Comparison of ENCODE assay signal across 9 cellular contexts in the genomic region with DNA sequence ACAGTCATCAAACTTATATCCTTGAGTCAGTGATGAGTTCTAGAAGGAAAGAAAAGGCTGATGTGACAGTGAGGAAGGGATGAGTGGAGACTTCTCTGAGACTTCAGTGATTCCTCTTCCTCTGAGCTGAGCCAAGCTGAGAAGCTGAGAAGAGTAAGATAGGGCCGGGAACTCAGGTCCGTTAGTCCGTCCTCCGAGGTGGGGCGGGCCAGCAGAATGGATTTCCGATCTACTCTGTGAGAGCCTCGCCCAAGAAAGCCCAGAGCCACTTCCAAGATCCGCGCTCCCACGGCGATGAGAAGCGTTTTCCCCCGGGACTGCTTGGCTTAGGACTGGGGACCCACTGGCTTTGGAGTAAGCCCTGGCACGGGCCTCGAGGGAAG. TPM values are rescaled to one million over a fixed set of nuclear protein-coding genes. Genes with fewer than 3 reads are reported as not detected.
DNase-seq lines count a peak whose midpoint lies in the region; ATAC-seq and TF ChIP-seq lines count a peak whose summit lies in the region.
"Not testable (repeated sequence)": the region's sequence is repeated elsewhere in the genome, so short reads cannot be mapped to it uniquely, and the experiment has no call there.
"Had no signal": no experiment of that assay in that cellular context is flagged by ENCODE, and none has a peak within 500 bp of the region (broad histone marks: within the 10 kb centered on the region; RNA-seq: fewer than 3 reads in every experiment).

No MANE protein-coding gene starts in this region.

- H3K9me3 Mint-ChIP-seq in CD4-positive, alpha-beta memory T cell; activated naive CD8-positive, alpha-beta T cell (ENCODE audit: low read depth); stimulated activated naive B cell treated with anti-CD40 and anti-IgM and Interleukin-4, amounts not matched to agents 10 μg/mL and 1 μg/mL and 100 μg/mL, for 72 hours: not testable (repeated sequence)

- H3K27me3 ChIP-seq in CD4-positive, alpha-beta memory T cell (ENCODE audit: insufficient read depth, low read length); NT2/D1 (ENCODE audit: insufficient read depth, insufficient read length); fibroblast of lung (ENCODE audit: control insufficient read depth, insufficient read depth, low read length): not testable (repeated sequence)

- intact Hi-C loops in CD4-positive, alpha-beta memory T cell (cut with micrococcal nuclease): not testable (repeated sequence)

- POLR2A ChIA-PET in CD4-positive, alpha-beta memory T cell (lab: Charles Lee; ENCODE audit: partially characterized antibody): not testable (repeated sequence)

- CTCF ChIA-PET in CD4-positive, alpha-beta memory T cell (lab: Charles Lee; ENCODE audit: partially characterized antibody): not testable (repeated sequence)

- peak overlapping the region; percentile 35 for H3K4me2 ChIP-seq in fibroblast of lung (ENCODE audit: extremely low read depth, insufficient read depth, low read length)

- not testable (repeated sequence) for H3K36me3 ChIP-seq in CD4-positive, alpha-beta memory T cell (ENCODE audit: insufficient read depth, low read length); NT2/D1 (ENCODE audit: insufficient read depth, insufficient read length, low read length); fibroblast of lung (ENCODE audit: control insufficient read depth, insufficient read depth, low read length)
- peaks cover 11% of the 10 kb centered on the region for H3K36me3 ChIP-seq in mesodermal cell (ENCODE audit: control insufficient read depth, insufficient read depth, low read length)

- peak overlapping the region; percentile 86 to 91 (median 89) for H3K4me3 Mint-ChIP-seq in CD4-positive, alpha-beta memory T cell
- peak overlapping the region; percentile 91 for H3K4me3 Mint-ChIP-seq in activated naive CD8-positive, alpha-beta T cell
- H3K4me3 Mint-ChIP-seq in stimulated activated naive B cell treated with anti-CD40 and anti-IgM and Interleukin-4, amounts not matched to agents 10 μg/mL and 1 μg/mL and 100 μg/mL, for 72 hours: peak overlapping the region; percentile 88 to 97

- not testable (repeated sequence) for H2AFZ ChIP-seq in fibroblast of lung (ENCODE audit: low read length)

- ATAC-seq in GM19467 (IDR thresholded peaks at IDR 0.05; ENCODE audit: unreplicated experiment): peak; percentile 15
- ATAC-seq in HG02973 (IDR thresholded peaks at IDR 0.05; ENCODE audit: unreplicated experiment): peak; percentile 24
- ATAC-seq in stimulated activated naive B cell treated with anti-CD40 and anti-IgM and Interleukin-4, amounts not matched to agents 10 μg/mL and 1 μg/mL and 100 μg/mL, for 72 hours (replicated peaks): peak; percentile 11 to 14

- peaks cover 12% of the 10 kb centered on the region for H3K4me1 ChIP-seq in CD4-positive, alpha-beta memory T cell (ENCODE audit: insufficient read depth, low read length)
- not testable (repeated sequence) for H3K4me1 ChIP-seq in NT2/D1 (ENCODE audit: insufficient read depth, insufficient read length); fibroblast of lung (ENCODE audit: control insufficient read depth, extremely low read depth, insufficient read depth, low read length); mesodermal cell (ENCODE audit: control insufficient read depth, insufficient read depth, low read length, poor library complexity, severe bottlenecking)

- H3K27ac ChIP-seq in CD4-positive, alpha-beta memory T cell (ENCODE audit: low read depth, low read length): peak overlapping the region; percentile 65
- H3K27ac ChIP-seq in fibroblast of lung (ENCODE audit: insufficient read depth, low read length) (peak overlapping the region; percentile 20), mesodermal cell (ENCODE audit: low read depth, low read length, severe bottlenecking) (peak overlapping the region; percentile 62)

- WGBS in mesodermal cell (ENCODE audit: insufficient coverage in 2 of 2), 2 experiments: no CpG with 5 or more reads among the region's 15 CpGs

- not testable (repeated sequence) for H3K9ac ChIP-seq in NT2/D1 (ENCODE audit: insufficient read length, low read depth)
- H3K9ac ChIP-seq in fibroblast of lung (ENCODE audit: insufficient read depth, low read length): peak overlapping the region; percentile 30

- H3K4me3 ChIP-seq in CD4-positive, alpha-beta memory T cell (ENCODE audit: low read length in 2 of 2): peak overlapping the region in 1 of 2 donors; percentile 69
- H3K4me3 ChIP-seq in NT2/D1 (ENCODE audit: insufficient read length, low read depth) (peak overlapping the region; percentile 26), fibroblast of lung (replicated peaks in 1 of 4; ENCODE audit: control extremely low read depth in 1 of 4, insufficient read depth in 1 of 4, low read depth in 3 of 4, low read length in 4 of 4) (peak overlapping the region in 3 of 4 experiments; percentile 17 to 72 (median 51)), mesodermal cell (ENCODE audit: extremely low read depth, insufficient read depth, low read length, poor library complexity, severe bottlenecking) (peak overlapping the region; percentile 63)

- H3K4me1 Mint-ChIP-seq in CD4-positive, alpha-beta memory T cell: peaks cover 15 to 29% (median 22%) of the 10 kb centered on the region in 4 donors
- peaks cover 21% of the 10 kb centered on the region for H3K4me1 Mint-ChIP-seq in activated naive CD8-positive, alpha-beta T cell (ENCODE audit: low read depth)
- peaks cover 18 to 28% of the 10 kb centered on the region in 2 donors for H3K4me1 Mint-ChIP-seq in stimulated activated naive B cell treated with anti-CD40 and anti-IgM and Interleukin-4, amounts not matched to agents 10 μg/mL and 1 μg/mL and 100 μg/mL, for 72 hours

- not testable (repeated sequence) for H3K9me3 ChIP-seq in CD4-positive, alpha-beta memory T cell (ENCODE audit: control insufficient read depth in 1 of 2, low read length in 2 of 2); NT2/D1 (ENCODE audit: insufficient read depth, low read length); fibroblast of lung (ENCODE audit: control insufficient read depth, insufficient read depth, low read depth, low read length); mesodermal cell (ENCODE audit: control insufficient read depth, low read length)

- H3K27ac Mint-ChIP-seq in CD4-positive, alpha-beta memory T cell: peak overlapping the region; percentile 80 to 92 (median 89)
- not testable (repeated sequence) for H3K27ac Mint-ChIP-seq in activated naive CD8-positive, alpha-beta T cell
- H3K27ac Mint-ChIP-seq in stimulated activated naive B cell treated with anti-CD40 and anti-IgM and Interleukin-4, amounts not matched to agents 10 μg/mL and 1 μg/mL and 100 μg/mL, for 72 hours: peak overlapping the region; percentile 87

- not testable (repeated sequence) for TF ChIP-seq CTCF in fibroblast of lung (conservative IDR thresholded peaks at IDR 0.05 in 1 of 2, IDR thresholded peaks at IDR 0.05 in 1 of 2; ENCODE audit: low read depth in 1 of 2, low read length in 2 of 2)

- H4K20me1 ChIP-seq in fibroblast of lung (ENCODE audit: control insufficient read depth, extremely low read depth, insufficient read depth, low read length): not testable (repeated sequence)

- H3K27me3 Mint-ChIP-seq in CD4-positive, alpha-beta memory T cell; activated naive CD8-positive, alpha-beta T cell; stimulated activated naive B cell treated with anti-CD40 and anti-IgM and Interleukin-4, amounts not matched to agents 10 μg/mL and 1 μg/mL and 100 μg/mL, for 72 hours: not testable (repeated sequence)

- H3K79me2 ChIP-seq in fibroblast of lung (ENCODE audit: control insufficient read depth, insufficient read depth, low read length): not testable (repeated sequence)

- peaks cover 8 to 11% of the 10 kb centered on the region in 2 donors for H3K36me3 Mint-ChIP-seq in CD4-positive, alpha-beta memory T cell
- not testable (repeated sequence) for H3K36me3 Mint-ChIP-seq in activated naive CD8-positive, alpha-beta T cell
- H3K36me3 Mint-ChIP-seq in stimulated activated naive B cell treated with anti-CD40 and anti-IgM and Interleukin-4, amounts not matched to agents 10 μg/mL and 1 μg/mL and 100 μg/mL, for 72 hours: peaks cover 5 to 12% of the 10 kb centered on the region in 2 donors

- DNase-seq in CD4-positive, alpha-beta memory T cell; NT2/D1 (ENCODE audit: low read depth, low spot score); fibroblast of lung (ENCODE audit: low read depth in 2 of 2); stimulated activated naive B cell treated with anti-CD40 and anti-IgM and Interleukin-4, amounts not matched to agents 10 μg/mL and 1 μg/mL and 100 μg/mL, for 72 hours: not testable (repeated sequence)

RNA-seq across cellular contexts. Expression of a gene that starts 0.5 kb away (rescaled TPM):
- total RNA-seq in CD4-positive, alpha-beta memory T cell: 10 to 100 TPM; 35.6 to 37.0 TPM
- 10 to 100 TPM in 1 of 2 donors, 1 to 10 TPM in 1; 4.4 to 11.9 TPM for polyA plus RNA-seq in CD4-positive, alpha-beta memory T cell
- total RNA-seq in fibroblast of lung: 16.5 and 22.3 TPM in 2 replicates
- 18.2 and 29.0 TPM in 2 replicates for polyA plus RNA-seq in fibroblast of lung
- 9.0 and 17.3 TPM in 2 replicates for polyA plus RNA-seq in fibroblast of lung (2012)
- 51.5 and 77.2 TPM in 2 replicates for polyA minus RNA-seq in fibroblast of lung (ENCODE audit: low replicate concordance)
- 26.0 TPM for polyA plus RNA-seq in mesodermal cell (2013, experiment 1 of 2)
- 21.1 TPM for polyA plus RNA-seq in mesodermal cell (2013, experiment 2 of 2)

RNA-seq across cellular contexts. Expression of a gene that starts 60.0 kb away (rescaled TPM):
- total RNA-seq in CD4-positive, alpha-beta memory T cell: 1 to 10 TPM in 1 of 2 experiments, under 1 TPM in 1; 0.96 to 1.0 TPM
- not detected for polyA plus RNA-seq in CD4-positive, alpha-beta memory T cell
- total RNA-seq in fibroblast of lung: under 0.01 and 0.17 TPM in 2 replicates
- 0.01 TPM in 1 of 2 replicates, not detected in the other for polyA plus RNA-seq in fibroblast of lung
- polyA plus RNA-seq in fibroblast of lung (2012): not detected in 2 replicates
- polyA minus RNA-seq in fibroblast of lung (ENCODE audit: low replicate concordance): not detected in 2 replicates
- polyA plus RNA-seq in mesodermal cell (2013, experiment 1 of 2): 1.3 TPM
- 0.56 TPM for polyA plus RNA-seq in mesodermal cell (2013, experiment 2 of 2)
- total RNA-seq: pulmonary artery endothelial cell had no signal
